ENCODE assay signal across 9 cellular contexts in genomic region chr6:158663465-158664167, GRCh38. TPM values are rescaled to one million over a fixed set of nuclear protein-coding genes. Genes with fewer than 3 reads are reported as not detected.
DNase-seq lines count a peak whose midpoint lies in the region; ATAC-seq and TF ChIP-seq lines count a peak whose summit lies in the region.
"Had no signal": no experiment of that assay in that cellular context is flagged by ENCODE, and none has a peak within 500 bp of the region (broad histone marks: within the 10 kb centered on the region; RNA-seq: fewer than 3 reads in every experiment).

No MANE protein-coding gene starts in this region.

- peak overlapping the region; percentile 17; the same call in 1 of the 2 replicates for H3K4me2 ChIP-seq in BLaER1

- WGBS in body of pancreas, 2 donors: 45 to 47% methylated on average over 13 to 18 of the region's 18 CpGs

- intact Hi-C loops in body of pancreas (cut with DNase I): no loop called here

- ATAC-seq in body of pancreas (peak; percentile 59), HG02870 (IDR thresholded peaks at IDR 0.05; ENCODE audit: unreplicated experiment) (no peak)

- peaks cover 6% of the 10 kb centered on the region; the same call in 1 of the 2 replicates for H4K20me1 ChIP-seq in BLaER1

- H3K9ac ChIP-seq in BLaER1: no peak overlapping the region

- peak; percentile 79 for DNase-seq in LNCaP clone FGC (ENCODE audit: low read depth)
- DNase-seq in body of pancreas: peak in 2 of 4 donors; percentile 30 to 33
- DNase-seq in myocyte (ENCODE audit: low read depth): peak; percentile 25
- DNase-seq in stimulated activated CD4-positive, alpha-beta T cell treated with anti-CD3 and anti-CD28 coated beads, Interleukin-4, amount 100 ng/mL, for 1 hour: no peak
- no peak for DNase-seq in NCI-H1048 (lab: John Stamatoyannopoulos, UW)
- DNase-seq in GDM1 (lab: John Stamatoyannopoulos, UW): no peak
- DNase-seq: effector CD8-positive, alpha-beta T cell had no signal

- H3K4me1 ChIP-seq in BLaER1: peaks cover 11% of the 10 kb centered on the region; the same call in 1 of the 2 replicates
- H3K4me1 ChIP-seq in body of pancreas: no peaks in the 10 kb centered on the region

- no peak for TF ChIP-seq POLR2A in body of pancreas (IDR thresholded peaks at IDR 0.05)

- TF ChIP-seq CTCF in LNCaP clone FGC (IDR thresholded peaks at IDR 0.05; ENCODE audit: control insufficient read depth, extremely low read depth, insufficient read depth): no peak
- TF ChIP-seq CTCF in body of pancreas (IDR thresholded peaks at IDR 0.05): no peak

- no peak overlapping the region for H3K27ac ChIP-seq in BLaER1
- H3K27ac ChIP-seq in body of pancreas: peak overlapping the region in 3 of 4 donors; percentile 1 to 32 (median 8)

- no peak overlapping the region for H3K4me3 ChIP-seq in BLaER1
- no peak overlapping the region for H3K4me3 ChIP-seq in LNCaP clone FGC (ENCODE audit: low read depth, low read length)
- H3K4me3 ChIP-seq in body of pancreas: no peak overlapping the region

- H3K27me3 ChIP-seq in BLaER1 (peaks cover 72% of the 10 kb centered on the region), body of pancreas (no peaks in the 10 kb centered on the region)

- H3K9me3 ChIP-seq in BLaER1 (no peaks in the 10 kb centered on the region), body of pancreas (no peaks in the 10 kb centered on the region)

- H3K36me3 ChIP-seq in BLaER1: no peaks in the 10 kb centered on the region
- H3K36me3 ChIP-seq in body of pancreas (replicated peaks in 1 of 2; ENCODE audit: insufficient read depth in 1 of 2, low read depth in 2 of 2): no peaks in the 10 kb centered on the region

RNA-seq across cellular contexts. Expression of gene SYTL3, which starts 13.8 kb away (rescaled TPM):
- 1 to 10 TPM; 1.3 to 1.8 TPM for total RNA-seq in body of pancreas
- 6.9 and 7.1 TPM in 2 replicates for total RNA-seq in myocyte
- 2.0 TPM for polyA plus RNA-seq in myocyte (2012)

RNA-seq across cellular contexts. Expression of gene DYNLT1, which starts 19.1 kb away (rescaled TPM):
- total RNA-seq in body of pancreas: 10 to 100 TPM; 36.1 to 39.2 TPM
- 57.3 and 84.8 TPM in 2 replicates for total RNA-seq in myocyte
- 238 TPM for polyA plus RNA-seq in myocyte (2012)

Comparison
In these comparisons a context has a peak if more than half of its experiments do, and no peak if none do; other contexts are left out.
1. DNase-seq: peak in LNCaP clone FGC (single experiment) and myocyte (single experiment); none in stimulated activated CD4-positive, alpha-beta T cell treated with anti-CD3 and anti-CD28 coated beads, Interleukin-4, amount 100 ng/mL, for 1 hour (single experiment), NCI-H1048 (single experiment) and GDM1 (single experiment).